26 cellular contexts compared by ENCODE assay signal in the genomic region with DNA sequence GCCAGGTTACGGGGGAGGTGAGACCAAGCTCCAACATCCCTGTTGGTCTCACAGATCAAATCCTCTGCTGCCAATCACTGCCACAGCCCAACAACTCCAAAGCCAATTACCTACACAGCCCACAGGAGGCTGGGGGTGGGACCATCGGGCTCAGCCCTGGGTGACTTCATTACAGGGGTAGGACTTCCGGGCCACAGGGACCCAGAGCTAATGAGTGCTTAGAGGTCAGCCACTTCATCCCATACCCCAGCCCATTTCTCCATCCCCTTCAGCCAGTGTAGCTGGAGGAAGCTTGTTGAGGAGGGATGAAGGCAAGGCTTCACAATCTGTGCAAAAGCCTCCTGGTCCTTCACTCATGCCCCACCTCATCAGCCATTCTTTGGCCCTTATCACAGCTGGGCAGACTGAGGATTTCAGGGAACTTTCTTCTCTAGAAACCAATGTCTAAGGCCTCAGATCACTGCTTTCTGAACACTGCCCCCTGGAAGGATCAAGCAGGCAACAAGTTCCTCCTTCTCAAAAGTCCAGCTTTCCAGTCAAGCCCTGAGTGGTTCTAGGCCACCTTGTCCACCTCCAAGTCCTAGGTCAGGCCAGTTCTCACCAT. TPM values are rescaled to one million over a fixed set of nuclear protein-coding genes. Genes with fewer than 3 reads are reported as not detected.
"Had no signal": no experiment of that assay in that cellular context is flagged by ENCODE, and none has a peak within 500 bp of the region (broad histone marks: within the 10 kb centered on the region; RNA-seq: fewer than 3 reads in every experiment).

No MANE protein-coding gene starts in this region.

- H3K27ac Mint-ChIP-seq: activated CD4-positive, alpha-beta memory T cell treated with anti-CD3 and anti-CD28 coated beads, Interleukin-2, amount 10 ng/mL, durations not matched to agents 7 days and 5 days; activated CD4-positive, alpha-beta T cell treated with anti-CD3 and anti-CD28 coated beads, Interleukin-2, amount 10 ng/mL, durations not matched to agents 24 days and 14 days; activated naive CD4-positive, alpha-beta T cell treated with anti-CD3 and anti-CD28 coated beads for 36 hours; activated naive CD8-positive, alpha-beta T cell treated with anti-CD3 and anti-CD28 coated beads, Interleukin-2, amount 10 ng/mL, durations not matched to agents 7 days and 5 days; activated T-cell treated with anti-CD3 and anti-CD28 coated beads, Interleukin-2, amount 50 U/mL, for 72 hours; naive thymus-derived CD4-positive, alpha-beta T cell had no signal

- H3K9me3 ChIP-seq: gastroesophageal sphincter, left ventricle myocardium inferior, sigmoid colon, testis, vagina had no signal

- H3K36me3 Mint-ChIP-seq: activated naive CD8-positive, alpha-beta T cell treated with anti-CD3 and anti-CD28 coated beads, Interleukin-2, amount 10 ng/mL, durations not matched to agents 7 days and 5 days; naive thymus-derived CD4-positive, alpha-beta T cell had no signal

- H3K27me3 ChIP-seq: testis, vagina had no signal

- H3K4me3 ChIP-seq: gastroesophageal sphincter, left ventricle myocardium inferior, sigmoid colon, testis, vagina had no signal

- H3K27ac ChIP-seq: gastroesophageal sphincter, left ventricle myocardium inferior, sigmoid colon, testis, vagina had no signal

- ATAC-seq: activated CD4-positive, CD25-positive, alpha-beta regulatory T cell treated with anti-CD3 and anti-CD28 coated beads, Interleukin-2, amount 50 U/mL, for 24 hours; activated T-cell treated with anti-CD3 and anti-CD28 coated beads, Interleukin-2, amount 50 U/mL, for 72 hours; esophagus mucosa; gastroesophageal sphincter; naive thymus-derived CD4-positive, alpha-beta T cell had no signal

- H3K9me3 Mint-ChIP-seq: activated naive CD4-positive, alpha-beta T cell treated with anti-CD3 and anti-CD28 coated beads for 36 hours; neural crest cell had no signal

- DNase-seq: activated CD4-positive, alpha-beta memory T cell treated with anti-CD3 and anti-CD28 coated beads, Interleukin-2, amount 10 ng/mL, durations not matched to agents 7 days and 5 days; activated CD4-positive, alpha-beta T cell treated with anti-CD3 and anti-CD28 coated beads, Interleukin-2, amount 10 ng/mL, durations not matched to agents 24 days and 14 days; activated effector memory CD4-positive, alpha-beta T cell treated with Interleukin-2 at 50 U/mL for 16 hours; activated naive CD4-positive, alpha-beta T cell treated with anti-CD3 and anti-CD28 coated beads for 36 hours; activated naive CD8-positive, alpha-beta T cell treated with anti-CD3 and anti-CD28 coated beads, Interleukin-2, amount 10 ng/mL, durations not matched to agents 7 days and 5 days; activated T-cell treated with anti-CD3 and anti-CD28 coated beads, Interleukin-2, amount 50 U/mL, for 72 hours; amniotic stem cell; cerebellar nuclear complex; effector CD8-positive, alpha-beta T cell; head of caudate nucleus; hypothalamus; left ventricle myocardium inferior; naive thymus-derived CD4-positive, alpha-beta T cell; occipital lobe; sigmoid colon; stimulated activated CD4-positive, alpha-beta T cell treated with anti-CD3 and anti-CD28 coated beads, Interleukin-2, amount 100 ng/mL, for 48 hours; stimulated activated naive CD4-positive, alpha-beta T cell; T1000; testis; trophoblast cell had no signal

- H3K4me1 Mint-ChIP-seq: activated CD4-positive, alpha-beta memory T cell treated with anti-CD3 and anti-CD28 coated beads, Interleukin-2, amount 10 ng/mL, durations not matched to agents 7 days and 5 days; activated CD4-positive, alpha-beta T cell treated with anti-CD3 and anti-CD28 coated beads, Interleukin-2, amount 10 ng/mL, durations not matched to agents 24 days and 14 days; activated naive CD8-positive, alpha-beta T cell treated with anti-CD3 and anti-CD28 coated beads, Interleukin-2, amount 10 ng/mL, durations not matched to agents 7 days and 5 days; naive thymus-derived CD4-positive, alpha-beta T cell; neural crest cell had no signal

- H3K36me3 ChIP-seq: gastroesophageal sphincter, left ventricle myocardium inferior, sigmoid colon, vagina had no signal

- H3K4me1 ChIP-seq: gastroesophageal sphincter, left ventricle myocardium inferior, sigmoid colon, testis had no signal

- H3K4me3 Mint-ChIP-seq: activated CD4-positive, alpha-beta memory T cell treated with anti-CD3 and anti-CD28 coated beads, Interleukin-2, amount 10 ng/mL, durations not matched to agents 7 days and 5 days; activated CD4-positive, alpha-beta T cell treated with anti-CD3 and anti-CD28 coated beads, Interleukin-2, amount 10 ng/mL, durations not matched to agents 24 days and 14 days; activated naive CD4-positive, alpha-beta T cell treated with anti-CD3 and anti-CD28 coated beads for 36 hours; activated naive CD8-positive, alpha-beta T cell treated with anti-CD3 and anti-CD28 coated beads, Interleukin-2, amount 10 ng/mL, durations not matched to agents 7 days and 5 days; activated T-cell treated with anti-CD3 and anti-CD28 coated beads, Interleukin-2, amount 50 U/mL, for 72 hours; naive thymus-derived CD4-positive, alpha-beta T cell; neural crest cell had no signal

RNA-seq across cellular contexts. Expression of gene FOXN1, which starts 5.8 kb away (rescaled TPM):
- total RNA-seq: activated CD4-positive, alpha-beta memory T cell treated with anti-CD3 and anti-CD28 coated beads, Interleukin-2, amount 10 ng/mL, durations not matched to agents 7 days and 5 days; activated CD4-positive, alpha-beta T cell treated with anti-CD3 and anti-CD28 coated beads, Interleukin-2, amount 10 ng/mL, durations not matched to agents 24 days and 14 days; activated naive CD4-positive, alpha-beta T cell treated with anti-CD3 and anti-CD28 coated beads for 36 hours; activated naive CD8-positive, alpha-beta T cell treated with anti-CD3 and anti-CD28 coated beads, Interleukin-2, amount 10 ng/mL, durations not matched to agents 7 days and 5 days; activated T-cell treated with anti-CD3 and anti-CD28 coated beads, Interleukin-2, amount 50 U/mL, for 72 hours; left ventricle myocardium inferior; lung microvascular endothelial cell; naive thymus-derived CD4-positive, alpha-beta T cell; neural crest cell; occipital lobe; sigmoid colon had no signal
- polyA plus RNA-seq: naive thymus-derived CD4-positive, alpha-beta T cell had no signal

RNA-seq across cellular contexts. Expression of gene SLC13A2, which starts 38.5 kb away (rescaled TPM):
- total RNA-seq: activated CD4-positive, alpha-beta memory T cell treated with anti-CD3 and anti-CD28 coated beads, Interleukin-2, amount 10 ng/mL, durations not matched to agents 7 days and 5 days; activated CD4-positive, alpha-beta T cell treated with anti-CD3 and anti-CD28 coated beads, Interleukin-2, amount 10 ng/mL, durations not matched to agents 24 days and 14 days; activated naive CD4-positive, alpha-beta T cell treated with anti-CD3 and anti-CD28 coated beads for 36 hours; activated naive CD8-positive, alpha-beta T cell treated with anti-CD3 and anti-CD28 coated beads, Interleukin-2, amount 10 ng/mL, durations not matched to agents 7 days and 5 days; activated T-cell treated with anti-CD3 and anti-CD28 coated beads, Interleukin-2, amount 50 U/mL, for 72 hours; esophagus mucosa; left ventricle myocardium inferior; lung microvascular endothelial cell; naive thymus-derived CD4-positive, alpha-beta T cell; neural crest cell; occipital lobe; vagina had no signal
- polyA plus RNA-seq: naive thymus-derived CD4-positive, alpha-beta T cell had no signal
